ENCODE assay signal across 13 cellular contexts in genomic region chr4:161564230-161564834, GRCh38.
DNase-seq lines count a peak whose midpoint lies in the region; ATAC-seq and TF ChIP-seq lines count a peak whose summit lies in the region.
"Had no signal": no experiment of that assay in that cellular context is flagged by ENCODE, and none has a peak within 500 bp of the region (broad histone marks: within the 10 kb centered on the region; RNA-seq: fewer than 3 reads in every experiment).

No MANE protein-coding gene starts in this region.

- no peak for ATAC-seq in PC-3
- no peak for ATAC-seq in GM21381 (IDR thresholded peaks at IDR 0.05; ENCODE audit: unreplicated experiment)
- ATAC-seq in activated CD4-positive, CD25-positive, alpha-beta regulatory T cell treated with anti-CD3 and anti-CD28 coated beads, Interleukin-2, amount 50 U/mL, for 24 hours: no peak
- ATAC-seq: activated CD4-positive, alpha-beta T cell treated with anti-CD3 and anti-CD28 coated beads for 36 hours had no signal

- intact Hi-C loops in MCF 10A (cut with micrococcal nuclease) (loop anchor here (2.0 to 10.0 kb wide), 2 partner anchors 310 to 604 kb away; no protein-coding TSS in a partner anchor), breast epithelium (cut with DNase I; ENCODE audit: low total_unique reads) (no loop called here), PC-3 (cut with micrococcal nuclease) (loop anchor here (2.0 to 10.0 kb wide), 4 partner anchors 78 to 898 kb away; partner anchors contain the start of gene FSTL5)

- H3K9me3 Mint-ChIP-seq in MCF 10A (ENCODE audit: unreplicated experiment): no peaks in the 10 kb centered on the region

- H3K4me1 Mint-ChIP-seq in MCF 10A (ENCODE audit: insufficient read depth, unreplicated experiment): peaks cover 6% of the 10 kb centered on the region
- H3K4me1 Mint-ChIP-seq: activated CD4-positive, alpha-beta T cell treated with anti-CD3 and anti-CD28 coated beads for 36 hours had no signal

- DNase-seq in MCF 10A (ENCODE audit: unreplicated experiment) (peak; percentile 17), breast epithelium (ENCODE audit: low spot score in 2 of 2) (no peak), PC-3 (peak; percentile 43), epithelial cell of esophagus (ENCODE audit: low read depth) (peak; percentile 49), smooth muscle cell (lab: John Stamatoyannopoulos, UW; ENCODE audit: unreplicated experiment) (no peak), nucleus accumbens (lab: John Stamatoyannopoulos, UW) (no peak)
- DNase-seq: activated CD4-positive, alpha-beta T cell treated with anti-CD3 and anti-CD28 coated beads for 36 hours; activated gamma-delta T cell; NCI-H2107; SHP77 had no signal

- H3K4me2 ChIP-seq in PC-3 (ENCODE audit: low read length) (no peak overlapping the region), smooth muscle cell (no peak overlapping the region)
- H3K4me2 ChIP-seq: BLaER1 treated with 17β-estradiol and CSF1 and Interleukin-3, amounts not matched to agents 10 nM and 100 nM had no signal

- no peaks in the 10 kb centered on the region for H3K27me3 ChIP-seq in breast epithelium
- H3K27me3 ChIP-seq in PC-3 (ENCODE audit: low read length): no peaks in the 10 kb centered on the region
- no peaks in the 10 kb centered on the region for H3K27me3 ChIP-seq in smooth muscle cell (ENCODE audit: low read depth)
- H3K27me3 ChIP-seq: BLaER1 treated with 17β-estradiol and CSF1 and Interleukin-3, amounts not matched to agents 10 nM and 100 nM had no signal

- H3F3A ChIP-seq in PC-3 (ENCODE audit: low read length, unreplicated experiment) (no peaks in the 10 kb centered on the region), smooth muscle cell (ENCODE audit: low read depth) (no peaks in the 10 kb centered on the region)

- no peak overlapping the region for H3K4me3 ChIP-seq in breast epithelium
- H3K4me3 ChIP-seq in PC-3 (ENCODE audit: low read length): no peak overlapping the region
- no peak overlapping the region for H3K4me3 ChIP-seq in epithelial cell of esophagus (ENCODE audit: low read length)
- H3K4me3 ChIP-seq in smooth muscle cell: no peak overlapping the region
- H3K4me3 ChIP-seq: BLaER1 treated with 17β-estradiol and CSF1 and Interleukin-3, amounts not matched to agents 10 nM and 100 nM had no signal

- CTCF ChIA-PET in MCF 10A (lab: Yijun Ruan, JAX) (interaction anchor here (0.5 to 1.1 kb wide), 7 partner anchors 9 to 614 kb away, joined by 3 to 5 read pairs (median 3); no protein-coding TSS in a partner anchor), PC-3 (lab: Charles Lee) (interaction anchor here (0.6 kb wide), 1 partner anchor 1170 kb away, joined by 4 read pairs; no protein-coding TSS in a partner anchor)

- BruUV-seq in MCF 10A (replicated peaks; lab: Mats Ljungman, UMichigan): no TSS peak
- no TSS peak for BruUV-seq in PC-3 (replicated peaks; lab: Mats Ljungman, UMichigan)

- H3K27ac Mint-ChIP-seq in MCF 10A (ENCODE audit: low read depth, unreplicated experiment): no peak overlapping the region
- H3K27ac Mint-ChIP-seq: activated CD4-positive, alpha-beta T cell treated with anti-CD3 and anti-CD28 coated beads for 36 hours had no signal

- no peaks in the 10 kb centered on the region for H3K9me2 ChIP-seq in PC-3 (replicated peaks; ENCODE audit: low read length)

- H3K9me3 ChIP-seq in breast epithelium (no peaks in the 10 kb centered on the region), PC-3 (ENCODE audit: low read length) (no peaks in the 10 kb centered on the region), smooth muscle cell (replicated peaks; ENCODE audit: low read depth) (no peaks in the 10 kb centered on the region)
- H3K9me3 ChIP-seq: BLaER1 treated with 17β-estradiol and CSF1 and Interleukin-3, amounts not matched to agents 10 nM and 100 nM had no signal

- H3K4me1 ChIP-seq in breast epithelium (no peaks in the 10 kb centered on the region), PC-3 (ENCODE audit: insufficient read depth, low read length) (no peaks in the 10 kb centered on the region), smooth muscle cell (ENCODE audit: low read depth) (no peaks in the 10 kb centered on the region)

- TF ChIP-seq CTCF in MCF 10A (IDR thresholded peaks at IDR 0.05; ENCODE audit: unreplicated experiment): peak; percentile 38
- no peak for TF ChIP-seq CTCF in breast epithelium (IDR thresholded peaks at IDR 0.05)
- peak; percentile 31; the same call in 1 of the 2 replicates for TF ChIP-seq CTCF in PC-3 (conservative IDR thresholded peaks at IDR 0.05; ENCODE audit: low read depth, low read length)
- TF ChIP-seq CTCF in epithelial cell of esophagus (IDR thresholded peaks at IDR 0.05; ENCODE audit: insufficient read depth, low read depth, low read length, missing control alignments): peak; percentile 14
- TF ChIP-seq CTCF in smooth muscle cell (IDR thresholded peaks at IDR 0.05; ENCODE audit: borderline replicate concordance, insufficient read depth, poor library complexity, severe bottlenecking): peak; percentile 59

- no peaks in the 10 kb centered on the region for H3K36me3 Mint-ChIP-seq in MCF 10A (ENCODE audit: insufficient read depth, unreplicated experiment)

- H3K4me3 Mint-ChIP-seq in MCF 10A (ENCODE audit: unreplicated experiment): no peak overlapping the region
- H3K4me3 Mint-ChIP-seq: activated CD4-positive, alpha-beta T cell treated with anti-CD3 and anti-CD28 coated beads for 36 hours had no signal

- H3K79me2 ChIP-seq in PC-3 (ENCODE audit: low read length) (no peaks in the 10 kb centered on the region), smooth muscle cell (ENCODE audit: low read depth) (no peaks in the 10 kb centered on the region)

- POLR2A ChIA-PET in MCF 10A (lab: Yijun Ruan, JAX): no interaction called here
- POLR2A ChIA-PET in PC-3 (lab: Charles Lee; ENCODE audit: unreplicated experiment): no interaction called here

- H3K9ac ChIP-seq in PC-3 (ENCODE audit: low read length) (no peak overlapping the region), smooth muscle cell (ENCODE audit: low read depth) (no peak overlapping the region)
- H3K9ac ChIP-seq: BLaER1 treated with 17β-estradiol and CSF1 and Interleukin-3, amounts not matched to agents 10 nM and 100 nM had no signal

- H3K27ac ChIP-seq in breast epithelium (no peak overlapping the region), PC-3 (ENCODE audit: low read length) (no peak overlapping the region), smooth muscle cell (ENCODE audit: low read depth) (no peak overlapping the region)
- H3K27ac ChIP-seq: BLaER1 treated with 17β-estradiol and CSF1 and Interleukin-3, amounts not matched to agents 10 nM and 100 nM had no signal

- H4K20me1 ChIP-seq in PC-3 (ENCODE audit: low read length): no peaks in the 10 kb centered on the region
- no peaks in the 10 kb centered on the region for H4K20me1 ChIP-seq in smooth muscle cell (ENCODE audit: low read depth)
- H4K20me1 ChIP-seq: BLaER1 treated with 17β-estradiol and CSF1 and Interleukin-3, amounts not matched to agents 10 nM and 100 nM had no signal

- H3K27me3 Mint-ChIP-seq in MCF 10A (ENCODE audit: insufficient read depth, unreplicated experiment): no peaks in the 10 kb centered on the region
- H3K27me3 Mint-ChIP-seq: activated CD4-positive, alpha-beta T cell treated with anti-CD3 and anti-CD28 coated beads for 36 hours had no signal

- TF ChIP-seq POLR2A in breast epithelium (IDR thresholded peaks at IDR 0.05): no peak

- H2AFZ ChIP-seq in PC-3 (ENCODE audit: low read length) (no peak overlapping the region), smooth muscle cell (ENCODE audit: low read depth) (no peak overlapping the region)

- H3K36me3 ChIP-seq in breast epithelium (no peaks in the 10 kb centered on the region), PC-3 (ENCODE audit: low read depth, low read length) (no peaks in the 10 kb centered on the region), smooth muscle cell (ENCODE audit: low read depth) (no peaks in the 10 kb centered on the region)
- H3K36me3 ChIP-seq: BLaER1 treated with 17β-estradiol and CSF1 and Interleukin-3, amounts not matched to agents 10 nM and 100 nM had no signal

- WGBS in smooth muscle cell (ENCODE audit: low lambda C conversion rate): 100% methylated on average over 1 of the region's 1 CpG

Comparison
In these comparisons a context has a peak if more than half of its experiments do, and no peak if none do; other contexts are left out.
1. DNase-seq: peak in MCF 10A (single experiment), PC-3 (single experiment) and epithelial cell of esophagus (single experiment); none in breast epithelium (0 of 2), smooth muscle cell (single experiment) and nucleus accumbens (0 of 56).
2. CTCF ChIP-seq: peak in MCF 10A (single experiment), PC-3 (single experiment), epithelial cell of esophagus (single experiment) and smooth muscle cell (single experiment); none in breast epithelium (0 of 3).